In the genomic region with DNA sequence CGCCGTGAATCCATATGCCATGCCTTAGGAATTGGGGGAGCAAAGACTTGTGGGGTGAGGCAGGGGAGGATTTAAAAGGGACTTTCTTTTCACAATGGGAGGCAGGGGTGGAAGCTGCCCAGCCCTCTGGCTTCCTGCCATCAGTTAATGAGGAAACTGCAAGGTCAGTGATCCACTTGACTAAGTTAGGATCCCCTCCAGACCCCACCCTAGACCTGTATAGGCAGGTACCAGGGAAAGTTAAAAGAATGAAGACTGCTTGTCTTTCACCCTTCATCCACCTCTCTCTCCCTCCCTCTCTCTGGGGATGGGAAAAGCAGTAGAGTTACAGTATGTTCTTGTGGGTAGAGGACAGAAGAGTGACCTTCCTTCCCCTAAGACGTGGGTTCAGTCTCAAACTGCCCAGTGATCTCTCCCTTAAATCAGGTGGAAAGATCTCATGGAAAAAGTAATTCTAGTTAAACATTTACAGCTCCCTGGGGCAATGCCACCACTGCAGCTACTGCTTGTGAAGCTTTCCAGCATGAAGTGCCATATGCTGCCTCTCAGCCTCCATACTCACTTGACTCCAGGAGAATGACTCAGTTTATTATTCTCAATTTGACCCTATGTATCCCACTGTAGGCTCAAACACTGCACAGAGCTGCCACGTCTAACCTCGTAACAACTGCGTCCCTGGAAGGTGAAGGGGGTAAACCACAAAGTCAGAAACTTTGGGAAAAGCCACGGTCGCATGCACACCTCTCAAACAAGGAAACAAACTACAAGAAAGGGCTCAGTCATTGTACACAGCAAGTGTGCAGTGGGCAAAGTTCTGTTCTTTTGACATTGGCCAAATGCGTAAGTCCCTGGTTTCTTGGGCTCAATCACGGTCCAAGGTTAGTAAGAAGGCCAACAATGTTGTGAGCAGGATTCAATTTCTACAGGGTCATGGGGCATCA, we compare ENCODE assay signal across 9 cellular contexts. TPM values are rescaled to one million over a fixed set of nuclear protein-coding genes. Genes with fewer than 3 reads are reported as not detected.
DNase-seq lines count a peak whose midpoint lies in the region; ATAC-seq, FAIRE-seq and TF ChIP-seq lines count a peak whose summit lies in the region.
"Had no signal": no experiment of that assay in that cellular context is flagged by ENCODE, and none has a peak within 500 bp of the region (broad histone marks: within the 10 kb centered on the region; RNA-seq: fewer than 3 reads in every experiment).

No MANE protein-coding gene starts in this region.

- ATAC-seq in RWPE2 (ENCODE audit: low read depth) (no peak), psoas muscle (peak in 1 of 4 donors; percentile 2)

- peaks cover 9% of the 10 kb centered on the region for H3K4me1 ChIP-seq in RWPE2 (ENCODE audit: insufficient read depth, poor library complexity, severe bottlenecking)
- peaks cover 11% of the 10 kb centered on the region for H3K4me1 ChIP-seq in psoas muscle

- H3K27ac ChIP-seq in RWPE2 (ENCODE audit: poor library complexity, severe bottlenecking): peak overlapping the region; percentile 24
- H3K27ac ChIP-seq in psoas muscle: no peak overlapping the region

- H3K36me3 ChIP-seq in GM06990 (ENCODE audit: control insufficient read depth, insufficient read depth, low read length) (no peaks in the 10 kb centered on the region; the same call in none of the 2 replicates), RWPE2 (ENCODE audit: low read depth) (peaks cover 8% of the 10 kb centered on the region; the same call in 1 of the 2 replicates), psoas muscle (ENCODE audit: insufficient read depth in 1 of 2, low read depth in 1 of 2) (peaks cover 0 to 23% of the 10 kb centered on the region in 2 donors)

- intact Hi-C loops in psoas muscle (cut with DNase I): no loop called here

- WGBS in psoas muscle, 3 donors: 63 to 68% (median 67%) methylated on average over 10 of the region's 10 CpGs

- no peak for TF ChIP-seq CTCF in GM06990 (IDR thresholded peaks at IDR 0.05; ENCODE audit: insufficient read depth, low read length, poor library complexity, severe bottlenecking)
- no peak for TF ChIP-seq CTCF in RWPE2 (IDR thresholded peaks at IDR 0.05; ENCODE audit: poor library complexity, severe bottlenecking)
- TF ChIP-seq CTCF in fibroblast of mammary gland (conservative IDR thresholded peaks at IDR 0.05; ENCODE audit: control insufficient read depth, insufficient read depth, low read depth, low read length): no peak
- no peak for TF ChIP-seq CTCF in psoas muscle (IDR thresholded peaks at IDR 0.05)

- H3K4me3 ChIP-seq in GM06990 (replicated peaks; ENCODE audit: low read depth, low read length) (peak overlapping the region; percentile 75), RWPE2 (ENCODE audit: severe bottlenecking) (peak overlapping the region; percentile 60), fibroblast of mammary gland (ENCODE audit: control insufficient read depth, low read depth, low read length) (peak overlapping the region; percentile 94), psoas muscle (peak overlapping the region; percentile 98)

- no peak for FAIRE-seq in urothelium cell line (lab: Jason Lieb, UNC)

- H3K9me3 ChIP-seq in RWPE2 (ENCODE audit: severe bottlenecking) (no peaks in the 10 kb centered on the region), psoas muscle (no peaks in the 10 kb centered on the region)

- H3K27me3 ChIP-seq in GM06990 (replicated peaks; ENCODE audit: control insufficient read depth, insufficient read depth, low read length) (no peaks in the 10 kb centered on the region), RWPE2 (ENCODE audit: insufficient read depth, poor library complexity, severe bottlenecking) (no peaks in the 10 kb centered on the region), psoas muscle (ENCODE audit: insufficient read depth in 3 of 3, low read length in 2 of 3) (no peaks in the 10 kb centered on the region)

- no peak for DNase-seq in GM06990 (ENCODE audit: extremely low read depth, insufficient read length)
- no peak for DNase-seq in RWPE2 (ENCODE audit: low spot score)
- DNase-seq in fibroblast of mammary gland (ENCODE audit: low read depth): no peak
- DNase-seq in psoas muscle: no peak
- no peak for DNase-seq in OCI-M1 (lab: John Stamatoyannopoulos, UW)
- DNase-seq in NCI-H1105 (lab: John Stamatoyannopoulos, UW): no peak
- DNase-seq in urothelium cell line (ENCODE audit: low spot score): no peak
- no peak for DNase-seq in HuH-7.5 (ENCODE audit: low spot score)
- DNase-seq: cerebellar nuclear complex had no signal

RNA-seq across cellular contexts. Expression of a gene that starts 1.2 kb away (rescaled TPM):
- total RNA-seq in psoas muscle: 10 to 100 TPM; 69.1 to 85.2 (median 83.9) TPM
- polyA plus RNA-seq in psoas muscle: 100 to 1,000 TPM; 126 to 167 (median 130) TPM

RNA-seq across cellular contexts. Expression of a gene that starts 1.3 kb away (rescaled TPM):
- total RNA-seq in psoas muscle: 1 to 10 TPM in 1 of 4 donors, under 1 TPM in 2, not detected in 1; 0.74 to 1.3 (median 0.79) TPM
- polyA plus RNA-seq in psoas muscle: 1 to 10 TPM in 1 of 3 donors, under 1 TPM in 2; 0.24 to 1.0 (median 0.36) TPM

RNA-seq across cellular contexts. Expression of a gene that starts 16.9 kb away (rescaled TPM):
- under 1 TPM in 3 of 4 donors, not detected in 1; 0.08 to 0.30 (median 0.09) TPM for total RNA-seq in psoas muscle
- under 1 TPM in 1 of 3 donors, not detected in 2; 0.01 TPM for polyA plus RNA-seq in psoas muscle

RNA-seq across cellular contexts. Expression of a gene that starts 24.1 kb away (rescaled TPM):
- total RNA-seq in psoas muscle: 10 to 100 TPM; 38.6 to 45.2 (median 39.8) TPM
- polyA plus RNA-seq in psoas muscle: 10 to 100 TPM; 46.0 to 73.3 (median 72.8) TPM

RNA-seq across cellular contexts. Expression of a gene that starts 26.7 kb away (rescaled TPM):
- total RNA-seq in psoas muscle: 10 to 100 TPM; 45.9 to 85.4 (median 60.6) TPM
- polyA plus RNA-seq in psoas muscle: 100 to 1,000 TPM in 1 of 3 donors, 10 to 100 TPM in 2; 54.4 to 150 (median 69.1) TPM
